In the genomic region with DNA sequence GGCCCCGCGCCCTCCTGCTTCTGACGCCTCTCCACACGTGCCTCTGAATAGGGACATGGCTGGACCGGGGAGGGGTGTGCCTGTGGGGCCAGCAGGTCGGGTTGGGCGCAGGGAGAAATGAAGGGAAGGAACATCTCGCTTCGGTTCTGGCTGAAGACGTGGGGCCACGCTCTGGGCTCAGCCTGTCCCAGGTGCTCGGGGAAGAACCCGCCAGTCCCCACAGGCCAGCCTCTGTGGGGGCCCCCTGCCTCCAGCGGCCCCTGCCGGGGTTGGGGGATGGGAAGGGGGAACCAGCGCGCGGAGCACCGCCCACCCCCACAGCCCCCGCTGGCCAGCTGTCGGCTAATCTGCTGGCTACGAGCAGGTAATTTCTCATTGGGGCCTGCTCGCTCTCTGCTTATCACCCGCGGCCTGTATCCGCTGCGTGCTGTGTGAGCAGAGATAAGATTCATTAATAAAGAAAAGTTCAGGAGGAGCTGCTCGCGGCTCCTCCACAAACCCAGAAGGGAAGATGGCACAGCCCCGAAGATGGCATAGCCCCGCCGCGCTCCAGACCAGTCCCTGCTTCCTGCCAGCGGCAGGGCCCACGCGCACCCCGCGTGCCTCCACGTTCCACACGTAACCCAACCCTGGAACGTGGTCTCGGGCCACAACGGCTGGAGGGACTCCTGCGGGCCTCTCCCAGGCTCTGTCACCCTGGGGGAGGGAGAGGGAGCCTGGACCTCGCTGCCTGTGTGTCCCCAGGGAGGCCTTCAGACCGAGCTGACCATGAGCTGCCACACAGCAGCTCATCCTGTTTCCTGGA, we compare ENCODE assay signal across 1 cellular context.
TF ChIP-seq lines count a peak whose summit lies in the region.

No MANE protein-coding gene starts in this region.

TF ChIP-seq in H1, 55 proteins besides CTCF, POLR2A, EP300 and RAD21 (continued from another document):
- TF ChIP-seq, protein P1, sequence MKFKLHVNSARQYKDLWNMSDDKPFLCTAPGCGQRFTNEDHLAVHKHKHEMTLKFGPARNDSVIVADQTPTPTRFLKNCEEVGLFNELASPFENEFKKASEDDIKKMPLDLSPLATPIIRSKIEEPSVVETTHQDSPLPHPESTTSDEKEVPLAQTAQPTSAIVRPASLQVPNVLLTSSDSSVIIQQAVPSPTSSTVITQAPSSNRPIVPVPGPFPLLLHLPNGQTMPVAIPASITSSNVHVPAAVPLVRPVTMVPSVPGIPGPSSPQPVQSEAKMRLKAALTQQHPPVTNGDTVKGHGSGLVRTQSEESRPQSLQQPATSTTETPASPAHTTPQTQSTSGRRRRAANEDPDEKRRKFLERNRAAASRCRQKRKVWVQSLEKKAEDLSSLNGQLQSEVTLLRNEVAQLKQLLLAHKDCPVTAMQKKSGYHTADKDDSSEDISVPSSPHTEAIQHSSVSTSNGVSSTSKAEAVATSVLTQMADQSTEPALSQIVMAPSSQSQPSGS (IDR thresholded peaks at IDR 0.05; ENCODE audit: low read length), result no peak
